Comparison of ENCODE assay signal across 7 cellular contexts in the genomic region with DNA sequence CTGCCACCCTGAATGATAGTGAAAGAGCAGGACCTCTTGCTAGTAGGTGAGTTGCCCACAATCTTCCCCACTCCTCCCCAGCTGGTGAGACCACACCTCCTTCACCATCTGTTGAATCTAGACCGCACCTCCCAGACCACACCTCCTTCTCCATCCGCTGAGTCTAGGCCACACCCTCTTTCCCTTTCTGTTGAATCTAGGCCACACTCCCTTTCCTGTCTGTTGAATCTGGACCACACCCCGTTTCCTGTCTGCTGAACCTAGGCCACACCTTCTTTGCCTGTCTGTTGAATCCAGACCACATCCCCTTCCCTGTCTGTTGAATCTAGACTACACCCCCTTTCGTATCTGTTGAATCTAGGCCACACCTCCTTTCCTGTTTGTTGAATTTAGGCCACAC.
A peak's percentile ranks its signal among the peaks of the same experiment; 100 is the strongest.
DNase-seq lines count a peak whose midpoint lies in the region; ATAC-seq, FAIRE-seq and TF ChIP-seq lines count a peak whose summit lies in the region.

No MANE protein-coding gene starts in this region.

- DNase-seq in GM19239 (ENCODE audit: insufficient read length, low spot score) = peak; percentile 17
- peak; percentile 54 to 96 (median 65) for DNase-seq in T-helper 1 cell
- DNase-seq in central memory CD4-positive, alpha-beta T cell = peak; percentile 94
- peak; percentile 3 to 50 for DNase-seq in stimulated activated effector memory CD8-positive, alpha-beta T cell treated with anti-CD3 and anti-CD28 coated beads, Interleukin-12 subunit alpha, Interleukin-12 subunit beta, amount 100 ng/mL, for 72 hours (ENCODE audit: low spot score in 2 of 2)
- no peak for DNase-seq in occipital lobe (lab: John Stamatoyannopoulos, UW)
- no peak for DNase-seq in osteocyte (ENCODE audit: extremely low spot score, unreplicated experiment)

- H3K4me3 Mint-ChIP-seq in stimulated activated effector memory CD8-positive, alpha-beta T cell treated with anti-CD3 and anti-CD28 coated beads, Interleukin-12 subunit alpha, Interleukin-12 subunit beta, amount 100 ng/mL, for 72 hours = peak overlapping the region; percentile 40
- H3K4me3 Mint-ChIP-seq in osteocyte (ENCODE audit: unreplicated experiment) = no peak overlapping the region

- H3K27me3 Mint-ChIP-seq in osteocyte (ENCODE audit: unreplicated experiment) = peaks cover 3% of the 10 kb centered on the region

- peaks cover 7% of the 10 kb centered on the region for H3K9me3 Mint-ChIP-seq in stimulated activated effector memory CD8-positive, alpha-beta T cell treated with anti-CD3 and anti-CD28 coated beads, Interleukin-12 subunit alpha, Interleukin-12 subunit beta, amount 100 ng/mL, for 72 hours
- no peaks in the 10 kb centered on the region for H3K9me3 Mint-ChIP-seq in osteocyte (ENCODE audit: unreplicated experiment)

- peak overlapping the region; percentile 35 for H3K27ac Mint-ChIP-seq in stimulated activated effector memory CD8-positive, alpha-beta T cell treated with anti-CD3 and anti-CD28 coated beads, Interleukin-12 subunit alpha, Interleukin-12 subunit beta, amount 100 ng/mL, for 72 hours
- H3K27ac Mint-ChIP-seq in osteocyte (ENCODE audit: unreplicated experiment) = no peak overlapping the region

- no peak for TF ChIP-seq CTCF in osteocyte (IDR thresholded peaks at IDR 0.05)

- peaks cover 21% of the 10 kb centered on the region for H3K4me1 Mint-ChIP-seq in stimulated activated effector memory CD8-positive, alpha-beta T cell treated with anti-CD3 and anti-CD28 coated beads, Interleukin-12 subunit alpha, Interleukin-12 subunit beta, amount 100 ng/mL, for 72 hours
- no peaks in the 10 kb centered on the region for H3K4me1 Mint-ChIP-seq in osteocyte (ENCODE audit: unreplicated experiment)

- no peaks in the 10 kb centered on the region for H3K36me3 Mint-ChIP-seq in stimulated activated effector memory CD8-positive, alpha-beta T cell treated with anti-CD3 and anti-CD28 coated beads, Interleukin-12 subunit alpha, Interleukin-12 subunit beta, amount 100 ng/mL, for 72 hours
- H3K36me3 Mint-ChIP-seq in osteocyte (ENCODE audit: unreplicated experiment) = no peaks in the 10 kb centered on the region

- peak; percentile 58 for FAIRE-seq in GM19239 (lab: Jason Lieb, UNC)

- ATAC-seq in HG03103 (IDR thresholded peaks at IDR 0.05; ENCODE audit: low read depth, unreplicated experiment) = peak; percentile 95
- ATAC-seq in stimulated activated effector memory CD8-positive, alpha-beta T cell treated with anti-CD3 and anti-CD28 coated beads, Interleukin-12 subunit alpha, Interleukin-12 subunit beta, amount 100 ng/mL, for 72 hours = peak; percentile 93

Comparison
In these comparisons a context has a peak if more than half of its experiments do, and no peak if none do; other contexts are left out.
1. DNase-seq: peak in GM19239 (single experiment), T-helper 1 cell (5 of 5), central memory CD4-positive, alpha-beta T cell (single experiment) and stimulated activated effector memory CD8-positive, alpha-beta T cell treated with anti-CD3 and anti-CD28 coated beads, Interleukin-12 subunit alpha, Interleukin-12 subunit beta, amount 100 ng/mL, for 72 hours (2 of 2); none in occipital lobe (single experiment) and osteocyte (single experiment).